17 cellular contexts compared by ENCODE assay signal in the genomic region with DNA sequence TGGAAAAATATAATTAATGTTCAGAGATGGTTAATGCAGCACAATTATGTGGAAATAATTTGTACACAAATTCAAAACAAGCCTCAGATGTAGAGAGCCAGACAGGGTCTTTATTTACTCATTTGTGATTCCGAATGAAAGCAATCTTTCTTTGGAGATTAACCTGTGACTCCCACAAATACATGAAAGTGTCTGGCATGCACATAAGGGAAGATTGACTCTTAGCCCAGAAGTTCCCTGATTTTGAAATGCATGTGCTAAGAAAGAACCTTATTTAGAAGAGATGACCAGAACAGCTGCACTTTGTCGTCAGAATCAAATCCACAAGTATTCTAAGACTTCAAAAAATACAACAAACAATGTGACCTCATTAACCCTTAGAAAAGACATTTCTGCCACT. TPM values are rescaled to one million over a fixed set of nuclear protein-coding genes. Genes with fewer than 3 reads are reported as not detected.
A peak's percentile ranks its signal among the peaks of the same experiment; 100 is the strongest.
DNase-seq lines count a peak whose midpoint lies in the region; ATAC-seq and TF ChIP-seq lines count a peak whose summit lies in the region.
"Had no signal": no experiment of that assay in that cellular context is flagged by ENCODE, and none has a peak within 500 bp of the region (broad histone marks: within the 10 kb centered on the region; RNA-seq: fewer than 3 reads in every experiment).

No MANE protein-coding gene starts in this region.

- no peak overlapping the region for H3K4me3 Mint-ChIP-seq in nephron
- H3K4me3 Mint-ChIP-seq: stimulated activated naive CD8-positive, alpha-beta T cell treated with anti-CD3 and anti-CD28 coated beads, Interleukin-15, Interleukin-2, amounts not matched to agents 100 ng/mL and 50 ng/mL, for 24 hours had no signal

- POLR2A ChIA-PET in AG04449 (lab: Yijun Ruan, JAX), result no interaction called here

- H3K27me3 Mint-ChIP-seq in nephron (ENCODE audit: low read depth), result no peaks in the 10 kb centered on the region
- H3K27me3 Mint-ChIP-seq: stimulated activated naive CD8-positive, alpha-beta T cell treated with anti-CD3 and anti-CD28 coated beads, Interleukin-15, Interleukin-2, amounts not matched to agents 100 ng/mL and 50 ng/mL, for 24 hours had no signal

- TF ChIP-seq CTCF in AG04449 (IDR thresholded peaks at IDR 0.05; ENCODE audit: insufficient read depth, low read length, missing control alignments) (no peak), fibroblast of the aortic adventitia (IDR thresholded peaks at IDR 0.05; ENCODE audit: insufficient read depth, low read length) (no peak), nephron (IDR thresholded peaks at IDR 0.05; ENCODE audit: unreplicated experiment in 3 of 3) (no peak)

- DNase-seq in AG04449 (ENCODE audit: low read depth, low spot score) (peak; percentile 65), RPMI7951 (ENCODE audit: low read depth) (peak; percentile 71), fibroblast of the aortic adventitia (ENCODE audit: low read depth) (peak; percentile 62), putamen (ENCODE audit: low spot score) (no peak)
- no peak for DNase-seq in stimulated activated CD4-positive, alpha-beta T cell treated with anti-CD3 and anti-CD28 coated beads, Interleukin-2, amount 100 ng/mL, for 48 hours
- DNase-seq: activated T-cell treated with anti-CD3 and anti-CD28 coated beads for 4 hours, cortex of kidney, NCI-H1930, Peyer's patch, right lobe of liver had no signal

- ATAC-seq in HG02763 (IDR thresholded peaks at IDR 0.05; ENCODE audit: unreplicated experiment), result no peak
- ATAC-seq in HG03439 (IDR thresholded peaks at IDR 0.05; ENCODE audit: unreplicated experiment), result no peak
- ATAC-seq: A549 had no signal

- peak overlapping the region; percentile 9 to 72 (median 58) for H3K27ac Mint-ChIP-seq in nephron
- H3K27ac Mint-ChIP-seq: stimulated activated naive CD8-positive, alpha-beta T cell treated with anti-CD3 and anti-CD28 coated beads, Interleukin-15, Interleukin-2, amounts not matched to agents 100 ng/mL and 50 ng/mL, for 24 hours had no signal

- CTCF ChIA-PET in AG04449 (lab: Yijun Ruan, JAX), result no interaction called here

- no peaks in the 10 kb centered on the region for H3K9me3 Mint-ChIP-seq in nephron
- H3K9me3 Mint-ChIP-seq: stimulated activated naive CD8-positive, alpha-beta T cell treated with anti-CD3 and anti-CD28 coated beads, Interleukin-15, Interleukin-2, amounts not matched to agents 100 ng/mL and 50 ng/mL, for 24 hours had no signal

- H3K4me3 ChIP-seq in AG04449 (ENCODE audit: low read depth, low read length) (no peak overlapping the region), fibroblast of the aortic adventitia (ENCODE audit: low read depth, low read length) (no peak overlapping the region)
- H3K4me3 ChIP-seq: A549, esophagus muscularis mucosa, Peyer's patch, right lobe of liver had no signal

- H3K4me1 Mint-ChIP-seq in nephron, result peaks cover 41% of the 10 kb centered on the region

- no peaks in the 10 kb centered on the region for H3K36me3 Mint-ChIP-seq in nephron (ENCODE audit: low read depth)

RNA-seq across cellular contexts. Expression of gene RNLS, which starts 45.1 kb away (rescaled TPM):
- 15.7 and 20.8 TPM in 2 replicates for total RNA-seq in RPMI7951 (2014; rRNA removed; shearing (Covaris generic))
- total RNA-seq in fibroblast of the aortic adventitia (ENCODE audit: low replicate concordance), result 7.0 and 16.8 TPM in 2 replicates

RNA-seq across cellular contexts. Expression of gene LIPJ, which starts 48.5 kb away (rescaled TPM):
- under 0.01 and 0.12 TPM in 2 replicates for total RNA-seq in RPMI7951 (2014; rRNA removed; shearing (Covaris generic))
- 0.09 TPM in 1 of 2 replicates, not detected in the other for total RNA-seq in fibroblast of the aortic adventitia (ENCODE audit: low replicate concordance)
- total RNA-seq: Peyer's patch; T-helper 1 cell treated with Interleukin-12 subunit alpha and Interleukin-12 subunit beta and Interleukin-4 antibody, amounts not matched to agents 30 ng/mL and 1 ng/mL, for 36 hours had no signal

Comparison
In these comparisons a context has a peak if more than half of its experiments do, and no peak if none do; other contexts are left out.
1. DNase-seq: peak in AG04449 (single experiment), RPMI7951 (single experiment) and fibroblast of the aortic adventitia (single experiment); none in putamen (single experiment) and stimulated activated CD4-positive, alpha-beta T cell treated with anti-CD3 and anti-CD28 coated beads, Interleukin-2, amount 100 ng/mL, for 48 hours (0 of 2).